8 cellular contexts compared by ENCODE assay signal in the genomic region with DNA sequence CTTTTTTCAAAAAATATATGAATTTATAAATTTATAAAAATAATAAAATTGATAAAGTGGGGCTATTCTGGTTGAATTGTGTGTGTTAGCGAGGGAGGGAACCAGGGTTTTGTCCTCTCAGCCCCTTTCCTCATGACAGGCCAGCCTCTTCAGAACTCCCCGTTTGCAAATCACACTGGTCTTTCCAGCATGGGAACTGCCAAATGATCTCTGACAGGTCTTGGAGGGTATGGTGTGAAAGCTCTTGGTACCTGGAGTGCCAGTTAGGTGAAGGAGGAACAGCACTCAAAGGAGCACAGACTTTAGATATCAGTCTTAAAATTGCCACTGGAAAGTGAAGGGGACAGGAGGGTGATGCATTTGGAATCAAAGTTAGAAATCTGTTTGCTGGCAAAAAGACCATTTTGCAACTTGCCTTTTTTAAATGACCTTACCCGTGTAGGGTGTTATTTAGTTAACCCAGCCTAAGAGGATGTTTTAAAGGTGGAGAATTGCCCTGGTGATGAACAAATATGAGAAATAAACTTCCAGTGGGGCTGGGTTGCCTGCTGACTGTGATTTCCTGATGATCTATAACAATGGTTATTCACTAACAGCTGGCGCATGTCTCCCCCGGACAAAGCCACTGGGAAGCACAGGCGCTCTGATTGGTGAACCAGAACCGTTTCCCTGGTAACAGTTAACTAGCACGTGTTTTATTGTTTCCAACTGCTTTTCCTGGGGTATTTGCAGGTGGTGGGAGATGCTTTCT.
DNase-seq lines count a peak whose midpoint lies in the region; ATAC-seq lines count a peak whose summit lies in the region.

No MANE protein-coding gene starts in this region.

- no peak for ATAC-seq in GM18511 (IDR thresholded peaks at IDR 0.05; ENCODE audit: unreplicated experiment)

- DNase-seq in DMS 273 (lab: John Stamatoyannopoulos, UW; ENCODE audit: unreplicated experiment) (peak; percentile 90), NCI-H2227 (lab: John Stamatoyannopoulos, UW; ENCODE audit: unreplicated experiment) (peak; percentile 85), dermis blood vessel endothelial cell (peak; percentile 99), lung microvascular endothelial cell (ENCODE audit: low read depth in 2 of 2) (peak; percentile 99), SKM-1 treated with dmso at 0.1 percent for 144 hours (lab: John Stamatoyannopoulos, UW; ENCODE audit: unreplicated experiment) (no peak)
- no peak for DNase-seq in activated CD4-positive, CD25-positive, alpha-beta regulatory T cell (lab: John Stamatoyannopoulos, UW)
- no peak for DNase-seq in stimulated activated CD4-positive, alpha-beta T cell treated with anti-CD3 and anti-CD28 coated beads, Interleukin-2, amount 100 ng/mL, for 48 hours

Comparison
In these comparisons a context has a peak if more than half of its experiments do, and no peak if none do; other contexts are left out.
1. DNase-seq: peak in DMS 273 (single experiment), NCI-H2227 (single experiment), dermis blood vessel endothelial cell (single experiment) and lung microvascular endothelial cell (2 of 2); none in activated CD4-positive, CD25-positive, alpha-beta regulatory T cell (0 of 4), SKM-1 treated with dmso at 0.1 percent for 144 hours (single experiment) and stimulated activated CD4-positive, alpha-beta T cell treated with anti-CD3 and anti-CD28 coated beads, Interleukin-2, amount 100 ng/mL, for 48 hours (0 of 2).